13 cellular contexts compared by ENCODE assay signal in genomic region chr20:33606114-33606771, GRCh38. TPM values are rescaled to one million over a fixed set of nuclear protein-coding genes. Genes with fewer than 3 reads are reported as not detected.
DNase-seq lines count a peak whose midpoint lies in the region; ATAC-seq and TF ChIP-seq lines count a peak whose summit lies in the region.
"Had no signal": no experiment of that assay in that cellular context is flagged by ENCODE, and none has a peak within 500 bp of the region (broad histone marks: within the 10 kb centered on the region; RNA-seq: fewer than 3 reads in every experiment).

No MANE protein-coding gene starts in this region.

- no peaks in the 10 kb centered on the region for H3K27me3 ChIP-seq in DOHH2 (ENCODE audit: control insufficient read depth, low read length)
- H3K27me3 ChIP-seq in trophoblast cell (ENCODE audit: insufficient read depth, low read length): no peaks in the 10 kb centered on the region
- H3K27me3 ChIP-seq: SJCRH30, testis had no signal

- H3K27ac ChIP-seq in DOHH2 (ENCODE audit: low read depth, low read length) (no peak overlapping the region), trophoblast cell (ENCODE audit: low read depth, low read length) (no peak overlapping the region)
- H3K27ac ChIP-seq: SJCRH30, testis had no signal

- H3K4me3 Mint-ChIP-seq in mesothelial cell of epicardium: no peak overlapping the region
- H3K4me3 Mint-ChIP-seq: central memory CD8-positive, alpha-beta T cell had no signal

- no peak overlapping the region for H2BK12ac ChIP-seq in trophoblast cell (ENCODE audit: low read length)

- H3K36me3 ChIP-seq in DOHH2 (ENCODE audit: control insufficient read depth, low read length): peaks cover 12% of the 10 kb centered on the region
- peaks cover 6 to 7% of the 10 kb centered on the region in 2 experiments for H3K36me3 ChIP-seq in trophoblast cell (ENCODE audit: control insufficient read depth in 1 of 2, insufficient read depth in 2 of 2, low read length in 2 of 2)

- no peaks in the 10 kb centered on the region for H3K4me1 Mint-ChIP-seq in mesothelial cell of epicardium

- H4K91ac ChIP-seq in trophoblast cell (ENCODE audit: low read depth, low read length): no peak overlapping the region

- no peaks in the 10 kb centered on the region for H3K9me3 ChIP-seq in DOHH2 (ENCODE audit: control insufficient read depth, insufficient read depth, low read length)
- H3K9me3 ChIP-seq in trophoblast cell (ENCODE audit: insufficient read depth, low read depth, low read length): no peaks in the 10 kb centered on the region
- H3K9me3 ChIP-seq: SJCRH30, testis had no signal

- no peaks in the 10 kb centered on the region for H3K27me3 Mint-ChIP-seq in mesothelial cell of epicardium (ENCODE audit: low read depth)
- H3K27me3 Mint-ChIP-seq: central memory CD8-positive, alpha-beta T cell had no signal

- H2BK120ac ChIP-seq in trophoblast cell (ENCODE audit: insufficient read depth, low read length, poor library complexity): no peak overlapping the region

- no peak overlapping the region for H3K27ac Mint-ChIP-seq in mesothelial cell of epicardium

- no CpG with 5 or more reads among the region's 3 CpGs for WGBS in trophoblast cell (ENCODE audit: extremely low coverage, insufficient coverage, insufficient read length)

- H4K20me1 ChIP-seq in DOHH2 (ENCODE audit: control insufficient read depth, insufficient read depth, low read depth, low read length): no peaks in the 10 kb centered on the region

- peak; percentile 75 for ATAC-seq in GM19043 (IDR thresholded peaks at IDR 0.05; ENCODE audit: low read depth, unreplicated experiment)
- peak; percentile 46 for ATAC-seq in HG03045 (IDR thresholded peaks at IDR 0.05; ENCODE audit: unreplicated experiment)

- H4K8ac ChIP-seq in trophoblast cell (ENCODE audit: low read depth, low read length): no peak overlapping the region

- no peak overlapping the region for H3K4ac ChIP-seq in trophoblast cell (ENCODE audit: low read depth, low read length)

- peaks cover 18% of the 10 kb centered on the region for H3K36me3 Mint-ChIP-seq in mesothelial cell of epicardium

- peak; percentile 26 for DNase-seq in RPMI8226
- no peak for DNase-seq in mesothelial cell of epicardium (ENCODE audit: low spot score in 2 of 2, unreplicated experiment in 2 of 2)
- DNase-seq in posterior cingulate gyrus: no peak
- no peak for DNase-seq in trophoblast cell
- no peak for DNase-seq in NK-92 (lab: John Stamatoyannopoulos, UW; ENCODE audit: unreplicated experiment)
- DNase-seq: KBM-7, SJCRH30, testis had no signal

- H3K9me2 ChIP-seq in DOHH2 (replicated peaks; ENCODE audit: control insufficient read depth, low read length): no peaks in the 10 kb centered on the region

- no peak overlapping the region for H3K14ac ChIP-seq in trophoblast cell (ENCODE audit: low read length)

- no peak overlapping the region for H2AK5ac ChIP-seq in trophoblast cell (ENCODE audit: low read length)

- no peak overlapping the region for H3K23ac ChIP-seq in trophoblast cell (ENCODE audit: low read length)

- H2AFZ ChIP-seq in trophoblast cell (ENCODE audit: insufficient read depth, low read length, poor library complexity): no peak overlapping the region

- H3F3A ChIP-seq in DOHH2 (ENCODE audit: control insufficient read depth, insufficient read depth): no peaks in the 10 kb centered on the region

- no peaks in the 10 kb centered on the region for H3K79me1 ChIP-seq in trophoblast cell (ENCODE audit: low read length)

- H3K9me3 Mint-ChIP-seq in mesothelial cell of epicardium: no peaks in the 10 kb centered on the region
- H3K9me3 Mint-ChIP-seq: central memory CD8-positive, alpha-beta T cell had no signal

- H2BK5ac ChIP-seq in trophoblast cell (ENCODE audit: low read depth, low read length, poor library complexity): no peak overlapping the region

- H3K4me3 ChIP-seq in DOHH2 (ENCODE audit: low read length) (no peak overlapping the region), trophoblast cell (ENCODE audit: low read depth, low read length) (no peak overlapping the region)
- H3K4me3 ChIP-seq: SJCRH30, testis had no signal

- H3K4me2 ChIP-seq in DOHH2 (ENCODE audit: low read length) (peak overlapping the region; percentile 2; the same call in 1 of the 2 replicates), trophoblast cell (ENCODE audit: low read length) (no peak overlapping the region)

- no peak overlapping the region for H3K9ac ChIP-seq in trophoblast cell (ENCODE audit: low read length)

- TF ChIP-seq CTCF in DOHH2 (IDR thresholded peaks at IDR 0.05; ENCODE audit: low read depth, low read length, poor library complexity, severe bottlenecking) (no peak), mesothelial cell of epicardium (IDR thresholded peaks at IDR 0.05; ENCODE audit: unreplicated experiment) (no peak)

- no peak overlapping the region for H4K12ac ChIP-seq in trophoblast cell (ENCODE audit: low read depth, low read length)

- H3K79me2 ChIP-seq in DOHH2 (ENCODE audit: control insufficient read depth, low read length) (no peaks in the 10 kb centered on the region), trophoblast cell (ENCODE audit: control insufficient read depth, insufficient read depth, low read length, poor library complexity) (no peaks in the 10 kb centered on the region)

- no peak overlapping the region for H3K18ac ChIP-seq in trophoblast cell (ENCODE audit: low read length)

- intact Hi-C loops in posterior cingulate gyrus (cut with DNase I): no loop called here

- H3K4me1 ChIP-seq in DOHH2 (ENCODE audit: control insufficient read depth, low read length) (peaks cover 37% of the 10 kb centered on the region), trophoblast cell (ENCODE audit: control insufficient read depth in 1 of 2, insufficient read depth in 2 of 2, low read length in 2 of 2) (no peaks in the 10 kb centered on the region)
- H3K4me1 ChIP-seq: SJCRH30, testis had no signal

RNA-seq across cellular contexts. Expression of gene C20orf144, which starts 55.9 kb away (rescaled TPM):
- 0.09 to 0.20 TPM (median 0.11 TPM) in 3 replicates for total RNA-seq in mesothelial cell of epicardium
- 0.04 and 0.10 TPM in 2 replicates for polyA plus RNA-seq in trophoblast cell (2013)
- total RNA-seq: renal cortical epithelial cell had no signal
